In the genomic region with DNA sequence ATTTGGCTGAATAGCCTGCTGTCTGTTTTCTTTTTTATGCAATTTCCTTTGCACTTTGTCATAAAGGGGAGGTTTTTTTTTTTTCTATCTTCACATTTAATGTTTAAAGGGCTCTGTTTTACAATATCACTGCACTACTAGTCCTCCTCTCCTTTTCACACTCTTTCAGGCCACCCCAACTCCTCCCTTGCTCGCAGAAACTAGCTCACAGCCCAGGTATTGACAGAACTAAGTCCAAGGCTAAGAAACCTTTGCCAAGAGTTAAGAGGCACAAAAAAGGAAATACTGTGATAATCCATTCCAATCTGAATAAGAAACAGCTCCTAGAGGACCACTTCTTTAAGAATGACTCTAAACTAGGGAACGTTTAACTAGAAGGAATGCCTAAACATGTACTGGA, we compare ENCODE assay signal across 19 cellular contexts. TPM values are rescaled to one million over a fixed set of nuclear protein-coding genes. Genes with fewer than 3 reads are reported as not detected.
DNase-seq lines count a peak whose midpoint lies in the region; ATAC-seq, FAIRE-seq and TF ChIP-seq lines count a peak whose summit lies in the region.
"Had no signal": no experiment of that assay in that cellular context is flagged by ENCODE, and none has a peak within 500 bp of the region (broad histone marks: within the 10 kb centered on the region; RNA-seq: fewer than 3 reads in every experiment).

No MANE protein-coding gene starts in this region.

- H3K4me1 Mint-ChIP-seq in astrocyte (ENCODE audit: low read depth, unreplicated experiment): peaks cover 16% of the 10 kb centered on the region
- no peaks in the 10 kb centered on the region for H3K4me1 Mint-ChIP-seq in effector memory CD8-positive, alpha-beta T cell (ENCODE audit: low read depth in 2 of 2)
- H3K4me1 Mint-ChIP-seq: stimulated activated effector memory CD8-positive, alpha-beta T cell treated with anti-CD3 and anti-CD28 coated beads, Interleukin-12 subunit alpha, Interleukin-12 subunit beta, amount 100 ng/mL, for 72 hours had no signal

- H3K4me3 Mint-ChIP-seq in astrocyte (ENCODE audit: unreplicated experiment): peak overlapping the region; percentile 40
- H3K4me3 Mint-ChIP-seq in effector memory CD8-positive, alpha-beta T cell: no peak overlapping the region
- H3K4me3 Mint-ChIP-seq: activated CD4-positive, alpha-beta T cell treated with anti-CD3 and anti-CD28 coated beads, Interleukin-2, amount 10 ng/mL, durations not matched to agents 7 days and 5 days; stimulated activated effector memory CD8-positive, alpha-beta T cell treated with anti-CD3 and anti-CD28 coated beads, Interleukin-12 subunit alpha, Interleukin-12 subunit beta, amount 100 ng/mL, for 72 hours had no signal

- H2AFZ ChIP-seq in astrocyte (ENCODE audit: low read depth, low read length): no peak overlapping the region

- H3K9ac ChIP-seq in ES-I3 (ENCODE audit: low read depth, low read length) (peak overlapping the region; percentile 64; the same call in 1 of the 2 replicates), astrocyte (ENCODE audit: low read length) (no peak overlapping the region)

- 8 to 9% methylated on average over 2 of the region's 2 CpGs for WGBS in pancreas, 2 donors

- H3K9me3 Mint-ChIP-seq in astrocyte (ENCODE audit: unreplicated experiment): no peaks in the 10 kb centered on the region
- H3K9me3 Mint-ChIP-seq in effector memory CD8-positive, alpha-beta T cell: peaks cover 7 to 10% of the 10 kb centered on the region in 2 donors
- H3K9me3 Mint-ChIP-seq: activated CD4-positive, alpha-beta T cell treated with anti-CD3 and anti-CD28 coated beads, Interleukin-2, amount 10 ng/mL, durations not matched to agents 7 days and 5 days had no signal

- H3K27ac ChIP-seq in astrocyte (ENCODE audit: low read depth, low read length): no peak overlapping the region
- H3K27ac ChIP-seq in pancreas: peak overlapping the region; percentile 51 to 91 (median 74)
- H3K27ac ChIP-seq: C4-2B had no signal

- H3K4me1 ChIP-seq in ES-I3 (ENCODE audit: insufficient read depth, low read length) (peaks cover 15% of the 10 kb centered on the region; the same call in 1 of the 2 replicates), astrocyte (ENCODE audit: insufficient read depth, low read length) (no peaks in the 10 kb centered on the region), pancreas (peaks cover 4 to 11% (median 4%) of the 10 kb centered on the region in 3 donors)
- H3K4me1 ChIP-seq: transverse colon had no signal

- peaks cover 54% of the 10 kb centered on the region for H3K27me3 Mint-ChIP-seq in astrocyte (ENCODE audit: low read depth, unreplicated experiment)
- peaks cover 22 to 41% of the 10 kb centered on the region in 2 donors for H3K27me3 Mint-ChIP-seq in effector memory CD8-positive, alpha-beta T cell

- H3K27ac Mint-ChIP-seq in astrocyte (ENCODE audit: unreplicated experiment): no peak overlapping the region
- H3K27ac Mint-ChIP-seq in effector memory CD8-positive, alpha-beta T cell: no peak overlapping the region
- H3K27ac Mint-ChIP-seq: activated CD4-positive, alpha-beta T cell treated with anti-CD3 and anti-CD28 coated beads, Interleukin-2, amount 10 ng/mL, durations not matched to agents 7 days and 5 days; stimulated activated effector memory CD8-positive, alpha-beta T cell treated with anti-CD3 and anti-CD28 coated beads, Interleukin-12 subunit alpha, Interleukin-12 subunit beta, amount 100 ng/mL, for 72 hours had no signal

- H3K79me2 ChIP-seq in astrocyte (ENCODE audit: insufficient read depth, low read length): no peaks in the 10 kb centered on the region

- H3K4me3 ChIP-seq in astrocyte (ENCODE audit: insufficient read depth, low read depth, low read length) (no peak overlapping the region), iPS-18c (ENCODE audit: insufficient read depth, low read depth, low read length) (peak overlapping the region; percentile 63; the same call in 1 of the 2 replicates), pancreas (peak overlapping the region in 3 of 4 donors; percentile 33 to 56 (median 52))

- H3K9me3 ChIP-seq in ES-I3 (ENCODE audit: control insufficient read depth, insufficient read depth, low read length) (no peaks in the 10 kb centered on the region), astrocyte (ENCODE audit: insufficient read depth, low read depth, low read length) (no peaks in the 10 kb centered on the region), iPS-18c (ENCODE audit: control insufficient read depth, insufficient read depth, low read length) (no peaks in the 10 kb centered on the region), pancreas (no peaks in the 10 kb centered on the region)
- H3K9me3 ChIP-seq: transverse colon had no signal

- TF ChIP-seq CTCF in astrocyte (IDR thresholded peaks at IDR 0.05; ENCODE audit: insufficient read depth, low read depth, low read length): no peak
- no peak for TF ChIP-seq CTCF in pancreas (IDR thresholded peaks at IDR 0.05)

- peaks cover 4% of the 10 kb centered on the region for H3K36me3 Mint-ChIP-seq in astrocyte (ENCODE audit: low read depth, unreplicated experiment)
- H3K36me3 Mint-ChIP-seq in effector memory CD8-positive, alpha-beta T cell (ENCODE audit: insufficient read depth): no peaks in the 10 kb centered on the region
- H3K36me3 Mint-ChIP-seq: stimulated activated effector memory CD8-positive, alpha-beta T cell treated with anti-CD3 and anti-CD28 coated beads, Interleukin-12 subunit alpha, Interleukin-12 subunit beta, amount 100 ng/mL, for 72 hours had no signal

- H3K36me3 ChIP-seq in ES-I3 (ENCODE audit: insufficient read depth, low read length): no peaks in the 10 kb centered on the region
- no peaks in the 10 kb centered on the region for H3K36me3 ChIP-seq in astrocyte (ENCODE audit: insufficient read depth, low read length)
- no peaks in the 10 kb centered on the region for H3K36me3 ChIP-seq in pancreas
- H3K36me3 ChIP-seq: transverse colon had no signal

- no peaks in the 10 kb centered on the region for H4K20me1 ChIP-seq in astrocyte (ENCODE audit: insufficient read depth, low read length)

- H3K27me3 ChIP-seq in astrocyte (ENCODE audit: insufficient read depth, low read length): peaks cover 36% of the 10 kb centered on the region
- H3K27me3 ChIP-seq in pancreas: no peaks in the 10 kb centered on the region

- FAIRE-seq in astrocyte (lab: Jason Lieb, UNC) (no peak), pancreas (lab: Jason Lieb, UNC) (no peak)

- intact Hi-C loops in pancreas (cut with DNase I): no loop called here

- DNase-seq in astrocyte (ENCODE audit: low read depth): no peak
- DNase-seq in pancreas: peak in 4 of 6 donors; percentile 11 to 62 (median 36)
- DNase-seq in NCI-H187 treated with DMSO at 0.1 percent for 48 hours (lab: John Stamatoyannopoulos, UW): no peak
- DNase-seq in effector memory CD8-positive, alpha-beta T cell: no peak
- no peak for DNase-seq in SHP77 treated with DMSO at 0.1 percent for 48 hours (lab: John Stamatoyannopoulos, UW)
- DNase-seq: activated CD4-positive, alpha-beta T cell treated with anti-CD3 and anti-CD28 coated beads, Interleukin-2, amount 10 ng/mL, durations not matched to agents 7 days and 5 days; aorta; DMS153; foreskin melanocyte; IMR-90; MM.1S; NCI-H1930; transverse colon had no signal

- ATAC-seq in pancreas (peak; percentile 61 to 73 (median 70)), GM18867 (IDR thresholded peaks at IDR 0.05; ENCODE audit: unreplicated experiment) (no peak)
- no peak for ATAC-seq in effector memory CD8-positive, alpha-beta T cell (replicated peaks)

- H3K4me2 ChIP-seq in astrocyte (ENCODE audit: low read length): no peak overlapping the region

RNA-seq across cellular contexts. Expression of a gene that starts 1.1 kb away (rescaled TPM):
- not detected in 2 replicates for total RNA-seq in astrocyte
- total RNA-seq in pancreas: 1 to 10 TPM; 5.7 to 8.5 (median 6.5) TPM
- 1 to 10 TPM; 1.8 to 3.8 TPM for polyA plus RNA-seq in pancreas
- total RNA-seq: A673; activated CD4-positive, alpha-beta T cell treated with anti-CD3 and anti-CD28 coated beads, Interleukin-2, amount 10 ng/mL, durations not matched to agents 7 days and 5 days; IMR-90 had no signal
- polyA plus RNA-seq: IMR-90 had no signal

Comparison
In these comparisons a context has a peak if more than half of its experiments do, and no peak if none do; other contexts are left out.
1. DNase-seq: peak in pancreas (4 of 6); none in astrocyte (single experiment), NCI-H187 treated with DMSO at 0.1 percent for 48 hours (single experiment), effector memory CD8-positive, alpha-beta T cell (0 of 3) and SHP77 treated with DMSO at 0.1 percent for 48 hours (single experiment).
2. ATAC-seq: peak in pancreas (4 of 4); none in GM18867 (single experiment) and effector memory CD8-positive, alpha-beta T cell (single experiment).